10 cellular contexts compared by ENCODE assay signal in the genomic region with DNA sequence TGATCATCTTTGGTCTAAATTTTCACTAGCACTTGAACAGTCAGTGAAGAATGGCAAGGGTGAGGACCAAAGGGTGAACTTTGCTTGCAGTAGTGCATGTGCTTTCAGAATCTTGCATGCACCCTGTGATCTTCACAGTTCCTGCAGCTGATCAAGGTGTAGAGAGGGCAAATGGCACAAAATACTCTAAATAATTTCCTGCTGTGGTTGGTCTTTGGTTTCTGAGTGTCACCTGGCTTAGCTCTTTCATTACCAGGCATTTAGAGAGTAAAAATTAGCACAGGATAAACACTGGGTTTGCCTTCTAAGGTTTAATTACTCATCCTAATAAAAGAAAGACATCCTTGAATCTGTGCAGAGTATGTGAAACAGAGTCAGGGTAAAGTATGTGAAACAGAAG. TPM values are rescaled to one million over a fixed set of nuclear protein-coding genes. Genes with fewer than 3 reads are reported as not detected.
DNase-seq lines count a peak whose midpoint lies in the region; ATAC-seq and TF ChIP-seq lines count a peak whose summit lies in the region.
"Had no signal": no experiment of that assay in that cellular context is flagged by ENCODE, and none has a peak within 500 bp of the region (broad histone marks: within the 10 kb centered on the region; RNA-seq: fewer than 3 reads in every experiment).

No MANE protein-coding gene starts in this region.

- H3K27me3 ChIP-seq in PC-9 (ENCODE audit: insufficient read depth, low read depth), result no peaks in the 10 kb centered on the region

- CTCF ChIA-PET in PC-9 (lab: Charles Lee), result no interaction called here

- H3K9me2 ChIP-seq in PC-9 (ENCODE audit: insufficient read depth), result no peaks in the 10 kb centered on the region

- intact Hi-C loops in PC-9 (cut with micrococcal nuclease; ENCODE audit: unreplicated experiment) (no loop called here), mucosa of descending colon (cut with DNase I, micrococcal nuclease) (no loop called here)

- DNase-seq in PC-9, result no peak
- DNase-seq in mucosa of descending colon, result no peak
- no peak for DNase-seq in mucosa of gallbladder (ENCODE audit: low spot score)
- DNase-seq in mesothelial cell of epicardium (ENCODE audit: low spot score in 2 of 2, unreplicated experiment in 2 of 2), result no peak
- DNase-seq: KBM-7 had no signal

- no peak overlapping the region for H3K27ac Mint-ChIP-seq in mesothelial cell of epicardium

- H3K4me1 ChIP-seq in PC-9 (replicated peaks; ENCODE audit: insufficient read depth) (peaks cover 62% of the 10 kb centered on the region), mucosa of descending colon (ENCODE audit: low read depth) (peaks cover 72% of the 10 kb centered on the region)

- H3K27me3 Mint-ChIP-seq in mesothelial cell of epicardium (ENCODE audit: low read depth), result no peaks in the 10 kb centered on the region

- H3K27ac ChIP-seq in PC-9, result 0 out of 2 replicates have a peak overlapping the region, but pooled peaks have one; percentile 28

- peak; percentile 19 for ATAC-seq in GM18520 (IDR thresholded peaks at IDR 0.05; ENCODE audit: unreplicated experiment)
- peak; percentile 23 for ATAC-seq in HG02610 (IDR thresholded peaks at IDR 0.05; ENCODE audit: unreplicated experiment)
- ATAC-seq in mucosa of descending colon, result peak; percentile 13
- ATAC-seq in GM18870 (IDR thresholded peaks at IDR 0.05; ENCODE audit: unreplicated experiment), result no peak
- ATAC-seq in GM19397 (IDR thresholded peaks at IDR 0.05; ENCODE audit: unreplicated experiment), result no peak

- H3K4me3 ChIP-seq in PC-9 (no peak overlapping the region), mucosa of descending colon (no peak overlapping the region)
- H3K4me3 ChIP-seq: lung had no signal

- H3K9me3 ChIP-seq in PC-9 (ENCODE audit: insufficient read depth, low read depth) (no peaks in the 10 kb centered on the region), mucosa of descending colon (no peaks in the 10 kb centered on the region)

- peaks cover 44% of the 10 kb centered on the region for H3K4me1 Mint-ChIP-seq in mesothelial cell of epicardium

- H3K4me3 Mint-ChIP-seq in mesothelial cell of epicardium, result no peak overlapping the region

- TF ChIP-seq CTCF in PC-9 (conservative IDR thresholded peaks at IDR 0.05) (no peak), mucosa of descending colon (IDR thresholded peaks at IDR 0.05) (no peak), mesothelial cell of epicardium (IDR thresholded peaks at IDR 0.05; ENCODE audit: unreplicated experiment) (no peak)

- POLR2A ChIA-PET in PC-9 (lab: Charles Lee; ENCODE audit: unreplicated experiment), result no interaction called here

- H4K20me1 ChIP-seq in PC-9 (ENCODE audit: insufficient read depth), result peaks cover 73% of the 10 kb centered on the region

- H3F3A ChIP-seq in PC-9 (ENCODE audit: insufficient read depth, low read depth), result peaks cover 31% of the 10 kb centered on the region; the same call in 1 of the 2 replicates

- H3K36me3 ChIP-seq in PC-9 (ENCODE audit: low read depth) (peaks cover 59% of the 10 kb centered on the region), mucosa of descending colon (ENCODE audit: low read depth) (no peaks in the 10 kb centered on the region)

- peak overlapping the region; percentile 10 for H3K4me2 ChIP-seq in PC-9

- H3K36me3 Mint-ChIP-seq in mesothelial cell of epicardium, result no peaks in the 10 kb centered on the region

- no TSS peak for BruUV-seq in PC-9 (replicated peaks; lab: Mats Ljungman, UMichigan)

- H3K9me3 Mint-ChIP-seq in mesothelial cell of epicardium, result no peaks in the 10 kb centered on the region

- no peak overlapping the region for H2AFZ ChIP-seq in PC-9

- peaks cover 100% of the 10 kb centered on the region for H3K79me2 ChIP-seq in PC-9 (ENCODE audit: low read depth)

RNA-seq across cellular contexts. Expression of a gene that starts 11.4 kb away (rescaled TPM):
- total RNA-seq in PC-9 (2021) (30.3 and 35.0 TPM in 2 replicates), mucosa of descending colon (10 to 100 TPM; 26.4 to 28.6 (median 26.7) TPM), mucosa of gallbladder (28.5 TPM), mesothelial cell of epicardium (25.6 to 28.5 TPM (median 27.2 TPM) in 3 replicates)

Comparison
In these comparisons a context has a peak if more than half of its experiments do, and no peak if none do; other contexts are left out.
1. ATAC-seq: peak in GM18520 (single experiment), HG02610 (single experiment) and mucosa of descending colon (single experiment); none in GM18870 (single experiment) and GM19397 (single experiment).